15 cellular contexts compared by ENCODE assay signal in genomic region chr20:51713213-51713598, GRCh38.
"Had no signal": no experiment of that assay in that cellular context is flagged by ENCODE, and none has a peak within 500 bp of the region (broad histone marks: within the 10 kb centered on the region; RNA-seq: fewer than 3 reads in every experiment).

No MANE protein-coding gene starts in this region.

- H3K27me3 ChIP-seq: colonic mucosa, heart left ventricle, sigmoid colon, suprapubic skin, tibial artery had no signal

- FAIRE-seq: endometrium, frontal cortex had no signal

- H3K4me3 ChIP-seq: colonic mucosa, heart left ventricle, lung, sigmoid colon, skin epidermis, suprapubic skin, tibial artery had no signal

- H3K9me3 ChIP-seq: colonic mucosa, heart left ventricle, sigmoid colon, suprapubic skin, tibial artery had no signal

- H3K36me3 ChIP-seq: colonic mucosa had no signal

- H3K27ac ChIP-seq: colonic mucosa, heart left ventricle, sigmoid colon, skin epidermis, suprapubic skin, tibial artery had no signal

- H3K4me1 ChIP-seq: colonic mucosa, heart left ventricle, sigmoid colon, tibial artery had no signal

- DNase-seq: colonic mucosa; effector CD8-positive, alpha-beta T cell; heart left ventricle; left ventricle myocardium superior; naive B cell; sigmoid colon; stimulated activated CD4-positive, alpha-beta T cell treated with anti-CD3 and anti-CD28 coated beads, Interleukin-12 subunit alpha, Interleukin-12 subunit beta, amount 100 ng/mL, for 4 hours; stimulated activated CD8-positive, alpha-beta memory T cell treated with anti-CD3 and anti-CD28 coated beads, Interleukin-4, amount 100 ng/mL, for 48 hours; stimulated activated naive CD8-positive, alpha-beta T cell treated with anti-CD3 and anti-CD28 coated beads, Interleukin-15, Interleukin-2, amounts not matched to agents 100 U/mL and 50 U/mL, for 24 hours; tibial artery had no signal
